ENCODE assay signal across 8 cellular contexts in the genomic region with DNA sequence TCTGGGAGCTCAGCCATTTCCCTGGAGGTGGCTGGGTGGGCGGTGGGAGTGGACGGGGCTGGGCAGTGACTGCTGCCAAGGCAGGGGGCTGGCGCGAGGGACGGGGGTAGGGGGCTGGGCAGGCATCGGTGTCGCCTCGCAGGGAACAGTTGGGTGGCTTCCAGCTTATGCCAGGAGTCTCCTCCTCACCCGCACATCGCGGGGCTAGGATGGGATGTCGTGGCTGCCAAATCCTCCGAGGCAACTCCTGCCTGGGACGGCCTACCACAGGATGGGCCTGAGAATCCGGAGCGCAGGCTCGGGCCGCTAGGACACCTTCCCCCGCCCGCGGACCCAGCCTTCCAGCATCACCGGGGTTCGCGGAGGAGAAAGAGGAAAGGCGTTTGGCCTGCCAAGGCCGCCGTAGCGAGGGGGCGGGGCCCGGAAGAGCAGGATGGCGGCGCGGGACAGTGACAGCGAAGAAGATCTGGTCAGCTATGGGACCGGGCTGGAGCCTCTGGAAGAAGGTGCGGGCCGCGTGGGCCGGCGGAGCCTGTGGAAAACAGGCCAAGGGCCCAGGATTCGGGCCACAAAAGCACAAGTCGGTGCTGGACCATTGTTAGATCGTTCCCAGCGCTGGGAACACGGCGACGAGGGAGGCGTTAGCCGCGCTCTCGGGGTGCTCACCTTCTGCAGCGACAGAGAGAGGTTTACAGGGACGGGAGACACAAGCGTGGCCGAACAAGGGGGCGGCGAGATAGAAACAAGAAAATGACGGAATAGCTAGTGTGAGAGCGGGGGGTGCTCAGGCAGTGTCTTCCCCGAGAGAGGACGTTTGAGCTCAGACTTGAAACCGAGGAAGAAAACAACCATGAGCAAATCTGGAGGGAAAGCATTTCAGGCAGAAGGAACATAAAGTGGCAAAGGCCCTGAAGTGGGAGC. TPM values are rescaled to one million over a fixed set of nuclear protein-coding genes. Genes with fewer than 3 reads are reported as not detected.
DNase-seq lines count a peak whose midpoint lies in the region; ATAC-seq and TF ChIP-seq lines count a peak whose summit lies in the region.

A gene with protein sequence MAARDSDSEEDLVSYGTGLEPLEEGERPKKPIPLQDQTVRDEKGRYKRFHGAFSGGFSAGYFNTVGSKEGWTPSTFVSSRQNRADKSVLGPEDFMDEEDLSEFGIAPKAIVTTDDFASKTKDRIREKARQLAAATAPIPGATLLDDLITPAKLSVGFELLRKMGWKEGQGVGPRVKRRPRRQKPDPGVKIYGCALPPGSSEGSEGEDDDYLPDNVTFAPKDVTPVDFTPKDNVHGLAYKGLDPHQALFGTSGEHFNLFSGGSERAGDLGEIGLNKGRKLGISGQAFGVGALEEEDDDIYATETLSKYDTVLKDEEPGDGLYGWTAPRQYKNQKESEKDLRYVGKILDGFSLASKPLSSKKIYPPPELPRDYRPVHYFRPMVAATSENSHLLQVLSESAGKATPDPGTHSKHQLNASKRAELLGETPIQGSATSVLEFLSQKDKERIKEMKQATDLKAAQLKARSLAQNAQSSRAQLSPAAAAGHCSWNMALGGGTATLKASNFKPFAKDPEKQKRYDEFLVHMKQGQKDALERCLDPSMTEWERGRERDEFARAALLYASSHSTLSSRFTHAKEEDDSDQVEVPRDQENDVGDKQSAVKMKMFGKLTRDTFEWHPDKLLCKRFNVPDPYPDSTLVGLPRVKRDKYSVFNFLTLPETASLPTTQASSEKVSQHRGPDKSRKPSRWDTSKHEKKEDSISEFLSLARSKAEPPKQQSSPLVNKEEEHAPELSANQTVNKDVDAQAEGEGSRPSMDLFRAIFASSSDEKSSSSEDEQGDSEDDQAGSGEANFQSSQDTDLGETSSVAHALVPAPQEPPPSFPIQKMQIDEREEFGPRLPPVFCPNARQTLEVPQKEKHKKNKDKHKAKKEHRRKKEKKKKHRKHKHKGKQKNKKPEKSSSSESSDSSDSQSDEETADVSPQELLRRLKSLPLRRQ (plus strand): TSS at position 421 of the 921 bp plus-strand sequence. CDS start 13 bp downstream, at position 434.

- H3K27me3 Mint-ChIP-seq in naive thymus-derived CD8-positive, alpha-beta T cell, result no peaks in the 10 kb centered on the region
- no peaks in the 10 kb centered on the region for H3K27me3 Mint-ChIP-seq in stimulated activated naive B cell treated with anti-CD40 and anti-IgM and Interleukin-4, amounts not matched to agents 10 μg/mL and 1 μg/mL and 100 μg/mL, for 72 hours

- H3K4me3 ChIP-seq in fibroblast of mammary gland (ENCODE audit: control insufficient read depth, low read depth, low read length), result peak within 1 kb of the TSS; percentile 96

- DNase-seq in DMS53 treated with DMSO at 0.1 percent for 48 hours (lab: John Stamatoyannopoulos, UW; ENCODE audit: unreplicated experiment) (peak; percentile 85), KG1 (lab: John Stamatoyannopoulos, UW) (peak; percentile 20), RPMI7951 (ENCODE audit: low read depth) (peak; percentile 86), fibroblast of mammary gland (ENCODE audit: low read depth) (peak; percentile 75)
- peak; percentile 70 to 79 for DNase-seq in activated T-helper 1 cell treated with anti-CD3 and anti-CD28 coated beads, Interleukin-2, amount 50 U/mL, for 16 hours (ENCODE audit: low read depth in 1 of 2, low spot score in 1 of 2)
- peak; percentile 70 to 92 (median 82) for DNase-seq in naive thymus-derived CD8-positive, alpha-beta T cell
- DNase-seq in stimulated activated naive B cell treated with anti-CD40 and anti-IgM and Interleukin-4, amounts not matched to agents 10 μg/mL and 1 μg/mL and 100 μg/mL, for 72 hours, result peak; percentile 86

- peaks cover 13 to 34% (median 21%) of the 10 kb centered on the region in 4 donors for H3K4me1 Mint-ChIP-seq in naive thymus-derived CD8-positive, alpha-beta T cell
- H3K4me1 Mint-ChIP-seq in stimulated activated naive B cell treated with anti-CD40 and anti-IgM and Interleukin-4, amounts not matched to agents 10 μg/mL and 1 μg/mL and 100 μg/mL, for 72 hours, result peaks cover 14 to 26% of the 10 kb centered on the region in 2 donors

- POLR2A ChIA-PET in naive thymus-derived CD8-positive, alpha-beta T cell (lab: Charles Lee), result interaction anchor here (0.6 to 1.2 kb wide), 8 partner anchors 79 to 677 kb away, joined by 3 to 10 read pairs (median 4); no protein-coding TSS in a partner anchor

- peak within 1 kb of the TSS; percentile 91 to 99 (median 97) for H3K27ac Mint-ChIP-seq in naive thymus-derived CD8-positive, alpha-beta T cell
- peak within 1 kb of the TSS; percentile 96 for H3K27ac Mint-ChIP-seq in stimulated activated naive B cell treated with anti-CD40 and anti-IgM and Interleukin-4, amounts not matched to agents 10 μg/mL and 1 μg/mL and 100 μg/mL, for 72 hours

- H3K36me3 Mint-ChIP-seq in naive thymus-derived CD8-positive, alpha-beta T cell, result no peaks in the 10 kb centered on the region
- peaks cover 4 to 6% of the 10 kb centered on the region in 2 donors for H3K36me3 Mint-ChIP-seq in stimulated activated naive B cell treated with anti-CD40 and anti-IgM and Interleukin-4, amounts not matched to agents 10 μg/mL and 1 μg/mL and 100 μg/mL, for 72 hours

- peak; percentile 71 for ATAC-seq in GM21717 (IDR thresholded peaks at IDR 0.05; ENCODE audit: unreplicated experiment)
- ATAC-seq in naive thymus-derived CD8-positive, alpha-beta T cell, result peak; percentile 95 to 97
- ATAC-seq in stimulated activated naive B cell treated with anti-CD40 and anti-IgM and Interleukin-4, amounts not matched to agents 10 μg/mL and 1 μg/mL and 100 μg/mL, for 72 hours (replicated peaks), result peak; percentile 95 to 97

- H3K9me3 Mint-ChIP-seq in naive thymus-derived CD8-positive, alpha-beta T cell, result no peaks in the 10 kb centered on the region
- H3K9me3 Mint-ChIP-seq in stimulated activated naive B cell treated with anti-CD40 and anti-IgM and Interleukin-4, amounts not matched to agents 10 μg/mL and 1 μg/mL and 100 μg/mL, for 72 hours, result no peaks in the 10 kb centered on the region

- H3K4me3 Mint-ChIP-seq in naive thymus-derived CD8-positive, alpha-beta T cell, result peak within 1 kb of the TSS; percentile 93 to 100 (median 99)
- H3K4me3 Mint-ChIP-seq in stimulated activated naive B cell treated with anti-CD40 and anti-IgM and Interleukin-4, amounts not matched to agents 10 μg/mL and 1 μg/mL and 100 μg/mL, for 72 hours, result peak within 1 kb of the TSS; percentile 94 to 95

- no peak for TF ChIP-seq CTCF in fibroblast of mammary gland (conservative IDR thresholded peaks at IDR 0.05; ENCODE audit: control insufficient read depth, insufficient read depth, low read depth, low read length)

RNA-seq across cellular contexts. Expression of the gene that starts here (rescaled TPM):
- 5.3 and 5.8 TPM in 2 replicates for total RNA-seq in RPMI7951 (2014; rRNA removed; shearing (Covaris generic))
- total RNA-seq in naive thymus-derived CD8-positive, alpha-beta T cell, result 10 to 100 TPM; 18.3 to 21.7 TPM
- 1 to 10 TPM; 3.9 to 6.4 (median 5.0) TPM for polyA plus RNA-seq in naive thymus-derived CD8-positive, alpha-beta T cell

Comparison
In these comparisons a context has a peak if more than half of its experiments do, and no peak if none do; other contexts are left out.
1. Peak in every context shown above with its lines: DNase-seq, ATAC-seq and H3K4me3 ChIP-seq.
2. DNase-seq: peak in every context shown above with its lines; median percentile 86 in RPMI7951; 86 in stimulated activated naive B cell treated with anti-CD40 and anti-IgM and Interleukin-4, amounts not matched to agents 10 μg/mL and 1 μg/mL and 100 μg/mL, for 72 hours; 85 in DMS53 treated with DMSO at 0.1 percent for 48 hours; 82 in naive thymus-derived CD8-positive, alpha-beta T cell; 75 in fibroblast of mammary gland; 74 in activated T-helper 1 cell treated with anti-CD3 and anti-CD28 coated beads, Interleukin-2, amount 50 U/mL, for 16 hours; 20 in KG1.